Comparison of ENCODE assay signal across 1 cellular context in the genomic region with DNA sequence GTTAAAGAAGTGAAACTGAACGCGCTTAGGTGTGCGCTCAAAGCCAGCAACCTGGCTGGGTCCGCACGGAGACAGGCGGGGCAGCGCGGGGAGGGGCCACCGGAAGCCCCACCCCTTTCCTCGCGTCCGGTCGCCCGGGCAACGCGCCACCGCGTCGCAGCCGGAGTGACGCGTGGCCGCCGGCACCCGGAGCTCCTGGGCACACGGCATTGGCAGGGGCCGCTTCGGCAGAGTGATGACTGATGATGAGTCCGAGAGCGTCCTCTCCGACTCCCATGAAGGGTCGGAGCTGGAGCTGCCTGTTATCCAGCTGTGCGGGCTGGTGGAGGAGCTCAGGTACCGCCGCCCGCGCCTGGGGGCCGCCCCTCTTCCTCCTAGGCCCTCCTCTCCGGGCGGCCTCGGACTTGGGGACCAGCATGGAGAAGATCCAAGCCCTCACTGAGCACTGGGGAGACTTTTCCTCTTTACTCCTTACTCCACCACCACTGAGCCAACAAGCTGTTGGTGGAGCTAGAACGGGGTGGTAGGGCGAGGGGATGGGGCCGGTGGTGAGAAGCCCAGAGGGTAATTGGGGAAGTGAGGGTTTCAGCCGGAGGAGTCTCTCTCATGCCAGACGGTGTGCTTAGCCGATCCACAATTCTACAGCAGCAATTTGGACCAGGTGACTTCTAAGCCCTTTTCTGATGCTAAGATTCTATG.
TF ChIP-seq lines count a peak whose summit lies in the region.

No MANE protein-coding gene starts in this region.

TF ChIP-seq in HepG2, 621 proteins besides CTCF, POLR2A, EP300 and RAD21 (continued from another document and continues in another):
- TF ChIP-seq, protein P1, sequence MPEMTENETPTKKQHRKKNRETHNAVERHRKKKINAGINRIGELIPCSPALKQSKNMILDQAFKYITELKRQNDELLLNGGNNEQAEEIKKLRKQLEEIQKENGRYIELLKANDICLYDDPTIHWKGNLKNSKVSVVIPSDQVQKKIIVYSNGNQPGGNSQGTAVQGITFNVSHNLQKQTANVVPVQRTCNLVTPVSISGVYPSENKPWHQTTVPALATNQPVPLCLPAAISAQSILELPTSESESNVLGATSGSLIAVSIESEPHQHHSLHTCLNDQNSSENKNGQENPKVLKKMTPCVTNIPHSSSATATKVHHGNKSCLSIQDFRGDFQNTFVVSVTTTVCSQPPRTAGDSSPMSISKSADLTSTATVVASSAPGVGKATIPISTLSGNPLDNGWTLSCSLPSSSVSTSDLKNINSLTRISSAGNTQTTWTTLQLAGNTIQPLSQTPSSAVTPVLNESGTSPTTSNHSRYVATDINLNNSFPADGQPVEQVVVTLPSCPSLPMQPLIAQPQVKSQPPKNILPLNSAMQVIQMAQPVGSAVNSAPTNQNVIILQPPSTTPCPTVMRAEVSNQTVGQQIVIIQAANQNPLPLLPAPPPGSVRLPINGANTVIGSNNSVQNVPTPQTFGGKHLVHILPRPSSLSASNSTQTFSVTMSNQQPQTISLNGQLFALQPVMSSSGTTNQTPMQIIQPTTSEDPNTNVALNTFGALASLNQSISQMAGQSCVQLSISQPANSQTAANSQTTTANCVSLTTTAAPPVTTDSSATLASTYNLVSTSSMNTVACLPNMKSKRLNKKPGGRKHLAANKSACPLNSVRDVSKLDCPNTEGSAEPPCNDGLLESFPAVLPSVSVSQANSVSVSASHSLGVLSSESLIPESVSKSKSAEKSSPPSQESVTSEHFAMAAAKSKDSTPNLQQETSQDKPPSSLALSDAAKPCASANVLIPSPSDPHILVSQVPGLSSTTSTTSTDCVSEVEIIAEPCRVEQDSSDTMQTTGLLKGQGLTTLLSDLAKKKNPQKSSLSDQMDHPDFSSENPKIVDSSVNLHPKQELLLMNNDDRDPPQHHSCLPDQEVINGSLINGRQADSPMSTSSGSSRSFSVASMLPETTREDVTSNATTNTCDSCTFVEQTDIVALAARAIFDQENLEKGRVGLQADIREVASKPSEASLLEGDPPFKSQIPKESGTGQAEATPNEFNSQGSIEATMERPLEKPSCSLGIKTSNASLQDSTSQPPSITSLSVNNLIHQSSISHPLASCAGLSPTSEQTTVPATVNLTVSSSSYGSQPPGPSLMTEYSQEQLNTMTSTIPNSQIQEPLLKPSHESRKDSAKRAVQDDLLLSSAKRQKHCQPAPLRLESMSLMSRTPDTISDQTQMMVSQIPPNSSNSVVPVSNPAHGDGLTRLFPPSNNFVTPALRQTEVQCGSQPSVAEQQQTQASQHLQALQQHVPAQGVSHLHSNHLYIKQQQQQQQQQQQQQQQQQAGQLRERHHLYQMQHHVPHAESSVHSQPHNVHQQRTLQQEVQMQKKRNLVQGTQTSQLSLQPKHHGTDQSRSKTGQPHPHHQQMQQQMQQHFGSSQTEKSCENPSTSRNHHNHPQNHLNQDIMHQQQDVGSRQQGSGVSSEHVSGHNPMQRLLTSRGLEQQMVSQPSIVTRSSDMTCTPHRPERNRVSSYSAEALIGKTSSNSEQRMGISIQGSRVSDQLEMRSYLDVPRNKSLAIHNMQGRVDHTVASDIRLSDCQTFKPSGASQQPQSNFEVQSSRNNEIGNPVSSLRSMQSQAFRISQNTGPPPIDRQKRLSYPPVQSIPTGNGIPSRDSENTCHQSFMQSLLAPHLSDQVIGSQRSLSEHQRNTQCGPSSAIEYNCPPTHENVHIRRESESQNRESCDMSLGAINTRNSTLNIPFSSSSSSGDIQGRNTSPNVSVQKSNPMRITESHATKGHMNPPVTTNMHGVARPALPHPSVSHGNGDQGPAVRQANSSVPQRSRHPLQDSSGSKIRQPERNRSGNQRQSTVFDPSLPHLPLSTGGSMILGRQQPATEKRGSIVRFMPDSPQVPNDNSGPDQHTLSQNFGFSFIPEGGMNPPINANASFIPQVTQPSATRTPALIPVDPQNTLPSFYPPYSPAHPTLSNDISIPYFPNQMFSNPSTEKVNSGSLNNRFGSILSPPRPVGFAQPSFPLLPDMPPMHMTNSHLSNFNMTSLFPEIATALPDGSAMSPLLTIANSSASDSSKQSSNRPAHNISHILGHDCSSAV (CRISPR knock-in tag; IDR thresholded peaks at IDR 0.05; ENCODE audit: borderline replicate concordance), result no peak
- no peak for TF ChIP-seq RARA (CRISPR knock-in tag; IDR thresholded peaks at IDR 0.05)
- TF ChIP-seq ZNF557 (CRISPR knock-in tag; IDR thresholded peaks at IDR 0.05), result no peak
- TF ChIP-seq SPEN (CRISPR knock-in tag; IDR thresholded peaks at IDR 0.05; ENCODE audit: low read depth), result peak; percentile 82
- TF ChIP-seq, protein P2, sequence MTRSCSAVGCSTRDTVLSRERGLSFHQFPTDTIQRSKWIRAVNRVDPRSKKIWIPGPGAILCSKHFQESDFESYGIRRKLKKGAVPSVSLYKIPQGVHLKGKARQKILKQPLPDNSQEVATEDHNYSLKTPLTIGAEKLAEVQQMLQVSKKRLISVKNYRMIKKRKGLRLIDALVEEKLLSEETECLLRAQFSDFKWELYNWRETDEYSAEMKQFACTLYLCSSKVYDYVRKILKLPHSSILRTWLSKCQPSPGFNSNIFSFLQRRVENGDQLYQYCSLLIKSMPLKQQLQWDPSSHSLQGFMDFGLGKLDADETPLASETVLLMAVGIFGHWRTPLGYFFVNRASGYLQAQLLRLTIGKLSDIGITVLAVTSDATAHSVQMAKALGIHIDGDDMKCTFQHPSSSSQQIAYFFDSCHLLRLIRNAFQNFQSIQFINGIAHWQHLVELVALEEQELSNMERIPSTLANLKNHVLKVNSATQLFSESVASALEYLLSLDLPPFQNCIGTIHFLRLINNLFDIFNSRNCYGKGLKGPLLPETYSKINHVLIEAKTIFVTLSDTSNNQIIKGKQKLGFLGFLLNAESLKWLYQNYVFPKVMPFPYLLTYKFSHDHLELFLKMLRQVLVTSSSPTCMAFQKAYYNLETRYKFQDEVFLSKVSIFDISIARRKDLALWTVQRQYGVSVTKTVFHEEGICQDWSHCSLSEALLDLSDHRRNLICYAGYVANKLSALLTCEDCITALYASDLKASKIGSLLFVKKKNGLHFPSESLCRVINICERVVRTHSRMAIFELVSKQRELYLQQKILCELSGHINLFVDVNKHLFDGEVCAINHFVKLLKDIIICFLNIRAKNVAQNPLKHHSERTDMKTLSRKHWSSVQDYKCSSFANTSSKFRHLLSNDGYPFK (CRISPR knock-in tag; IDR thresholded peaks at IDR 0.05; ENCODE audit: borderline replicate concordance), result peak; percentile 59; the same call in 1 of the 2 replicates
- no peak for TF ChIP-seq ZBTB8A (CRISPR knock-in tag; IDR thresholded peaks at IDR 0.05; ENCODE audit: borderline replicate concordance, low read depth)
- TF ChIP-seq RFXANK (CRISPR knock-in tag; IDR thresholded peaks at IDR 0.05), result no peak
- TF ChIP-seq, protein P3, sequence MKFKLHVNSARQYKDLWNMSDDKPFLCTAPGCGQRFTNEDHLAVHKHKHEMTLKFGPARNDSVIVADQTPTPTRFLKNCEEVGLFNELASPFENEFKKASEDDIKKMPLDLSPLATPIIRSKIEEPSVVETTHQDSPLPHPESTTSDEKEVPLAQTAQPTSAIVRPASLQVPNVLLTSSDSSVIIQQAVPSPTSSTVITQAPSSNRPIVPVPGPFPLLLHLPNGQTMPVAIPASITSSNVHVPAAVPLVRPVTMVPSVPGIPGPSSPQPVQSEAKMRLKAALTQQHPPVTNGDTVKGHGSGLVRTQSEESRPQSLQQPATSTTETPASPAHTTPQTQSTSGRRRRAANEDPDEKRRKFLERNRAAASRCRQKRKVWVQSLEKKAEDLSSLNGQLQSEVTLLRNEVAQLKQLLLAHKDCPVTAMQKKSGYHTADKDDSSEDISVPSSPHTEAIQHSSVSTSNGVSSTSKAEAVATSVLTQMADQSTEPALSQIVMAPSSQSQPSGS (CRISPR knock-in tag; IDR thresholded peaks at IDR 0.05), result peak; percentile 41; the same call in 1 of the 2 replicates
- no peak for TF ChIP-seq ZNF337 (CRISPR knock-in tag; IDR thresholded peaks at IDR 0.05; ENCODE audit: borderline replicate concordance, low read depth)
- peak; percentile 97 for TF ChIP-seq CREB1 (IDR thresholded peaks at IDR 0.05)
- TF ChIP-seq CREB1 (CRISPR knock-in tag; IDR thresholded peaks at IDR 0.05), result peak; percentile 84
- TF ChIP-seq ZNF567 (CRISPR knock-in tag; IDR thresholded peaks at IDR 0.05; ENCODE audit: borderline replicate concordance), result 0 out of 2 replicates have a peak, but pooled peaks have one; percentile 54
- TF ChIP-seq ZNF839 (CRISPR knock-in tag; IDR thresholded peaks at IDR 0.05; ENCODE audit: borderline replicate concordance), result no peak
- TF ChIP-seq, protein P4, sequence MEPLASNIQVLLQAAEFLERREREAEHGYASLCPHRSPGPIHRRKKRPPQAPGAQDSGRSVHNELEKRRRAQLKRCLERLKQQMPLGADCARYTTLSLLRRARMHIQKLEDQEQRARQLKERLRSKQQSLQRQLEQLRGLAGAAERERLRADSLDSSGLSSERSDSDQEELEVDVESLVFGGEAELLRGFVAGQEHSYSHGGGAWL (CRISPR knock-in tag; IDR thresholded peaks at IDR 0.05), result peak; percentile 82
- TF ChIP-seq ZBTB38 (CRISPR knock-in tag; IDR thresholded peaks at IDR 0.05), result peak; percentile 40; the same call in 1 of the 2 replicates
- no peak for TF ChIP-seq CEBPG (CRISPR knock-in tag; IDR thresholded peaks at IDR 0.05)
- TF ChIP-seq NR2F6 (IDR thresholded peaks at IDR 0.05), result no peak
- TF ChIP-seq NR2F6 (CRISPR knock-in tag; IDR thresholded peaks at IDR 0.05), result no peak
- no peak for TF ChIP-seq SAFB2 (CRISPR knock-in tag; IDR thresholded peaks at IDR 0.05; ENCODE audit: borderline replicate concordance, low read depth)
- no peak; the same call in 1 of the 2 replicates for TF ChIP-seq ZNF614 (CRISPR knock-in tag; IDR thresholded peaks at IDR 0.05; ENCODE audit: borderline replicate concordance)
- no peak for TF ChIP-seq SP5 (CRISPR knock-in tag; IDR thresholded peaks at IDR 0.05; ENCODE audit: borderline replicate concordance, low read depth)
- peak; percentile 58 for TF ChIP-seq PHF8 (CRISPR knock-in tag; IDR thresholded peaks at IDR 0.05)
- no peak for TF ChIP-seq RELA (CRISPR knock-in tag; IDR thresholded peaks at IDR 0.05)
- TF ChIP-seq ZNF484 (CRISPR knock-in tag; IDR thresholded peaks at IDR 0.05; ENCODE audit: borderline replicate concordance, low read depth), result no peak
- TF ChIP-seq, protein P5, sequence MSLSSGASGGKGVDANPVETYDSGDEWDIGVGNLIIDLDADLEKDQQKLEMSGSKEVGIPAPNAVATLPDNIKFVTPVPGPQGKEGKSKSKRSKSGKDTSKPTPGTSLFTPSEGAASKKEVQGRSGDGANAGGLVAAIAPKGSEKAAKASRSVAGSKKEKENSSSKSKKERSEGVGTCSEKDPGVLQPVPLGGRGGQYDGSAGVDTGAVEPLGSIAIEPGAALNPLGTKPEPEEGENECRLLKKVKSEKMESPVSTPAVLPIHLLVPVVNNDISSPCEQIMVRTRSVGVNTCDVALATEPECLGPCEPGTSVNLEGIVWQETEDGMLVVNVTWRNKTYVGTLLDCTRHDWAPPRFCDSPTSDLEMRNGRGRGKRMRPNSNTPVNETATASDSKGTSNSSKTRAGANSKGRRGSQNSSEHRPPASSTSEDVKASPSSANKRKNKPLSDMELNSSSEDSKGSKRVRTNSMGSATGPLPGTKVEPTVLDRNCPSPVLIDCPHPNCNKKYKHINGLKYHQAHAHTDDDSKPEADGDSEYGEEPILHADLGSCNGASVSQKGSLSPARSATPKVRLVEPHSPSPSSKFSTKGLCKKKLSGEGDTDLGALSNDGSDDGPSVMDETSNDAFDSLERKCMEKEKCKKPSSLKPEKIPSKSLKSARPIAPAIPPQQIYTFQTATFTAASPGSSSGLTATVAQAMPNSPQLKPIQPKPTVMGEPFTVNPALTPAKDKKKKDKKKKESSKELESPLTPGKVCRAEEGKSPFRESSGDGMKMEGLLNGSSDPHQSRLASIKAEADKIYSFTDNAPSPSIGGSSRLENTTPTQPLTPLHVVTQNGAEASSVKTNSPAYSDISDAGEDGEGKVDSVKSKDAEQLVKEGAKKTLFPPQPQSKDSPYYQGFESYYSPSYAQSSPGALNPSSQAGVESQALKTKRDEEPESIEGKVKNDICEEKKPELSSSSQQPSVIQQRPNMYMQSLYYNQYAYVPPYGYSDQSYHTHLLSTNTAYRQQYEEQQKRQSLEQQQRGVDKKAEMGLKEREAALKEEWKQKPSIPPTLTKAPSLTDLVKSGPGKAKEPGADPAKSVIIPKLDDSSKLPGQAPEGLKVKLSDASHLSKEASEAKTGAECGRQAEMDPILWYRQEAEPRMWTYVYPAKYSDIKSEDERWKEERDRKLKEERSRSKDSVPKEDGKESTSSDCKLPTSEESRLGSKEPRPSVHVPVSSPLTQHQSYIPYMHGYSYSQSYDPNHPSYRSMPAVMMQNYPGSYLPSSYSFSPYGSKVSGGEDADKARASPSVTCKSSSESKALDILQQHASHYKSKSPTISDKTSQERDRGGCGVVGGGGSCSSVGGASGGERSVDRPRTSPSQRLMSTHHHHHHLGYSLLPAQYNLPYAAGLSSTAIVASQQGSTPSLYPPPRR (CRISPR knock-in tag; IDR thresholded peaks at IDR 0.05; ENCODE audit: borderline replicate concordance), result peak; percentile 33; the same call in 1 of the 2 replicates
- TF ChIP-seq HNRNPL (IDR thresholded peaks at IDR 0.05; ENCODE audit: low read depth, low read length), result no peak
